8 cellular contexts compared by ENCODE assay signal in genomic region chr19:8001995-8002849, GRCh38. TPM values are rescaled to one million over a fixed set of nuclear protein-coding genes. Genes with fewer than 3 reads are reported as not detected.
DNase-seq lines count a peak whose midpoint lies in the region; ATAC-seq, FAIRE-seq and TF ChIP-seq lines count a peak whose summit lies in the region.

No MANE protein-coding gene starts in this region.

- no peaks in the 10 kb centered on the region for H3K27me3 ChIP-seq in pancreas
- no peaks in the 10 kb centered on the region for H3K27me3 ChIP-seq in thymus (ENCODE audit: control insufficient read depth, insufficient read depth)

- peak; percentile 84 for DNase-seq in NCI-H510A treated with DMSO at 0.1 percent for 48 hours (lab: John Stamatoyannopoulos, UW)
- no peak for DNase-seq in NCI-H510A (lab: John Stamatoyannopoulos, UW)
- no peak for DNase-seq in LNCaP clone FGC (ENCODE audit: low read depth)
- DNase-seq in SKM-1 treated with dmso at 0.1 percent for 144 hours (lab: John Stamatoyannopoulos, UW; ENCODE audit: unreplicated experiment), result peak; percentile 88
- peak; percentile 81 for DNase-seq in activated naive CD8-positive, alpha-beta T cell treated with anti-CD3 and anti-CD28 coated beads for 36 hours
- DNase-seq in Right ventricle myocardium superior, result peak; percentile 90
- peak; percentile 54 to 94 (median 85) for DNase-seq in pancreas

- H3K36me3 Mint-ChIP-seq in activated naive CD8-positive, alpha-beta T cell treated with anti-CD3 and anti-CD28 coated beads for 36 hours, result peaks cover 25% of the 10 kb centered on the region

- H3K9me3 Mint-ChIP-seq in activated naive CD8-positive, alpha-beta T cell treated with anti-CD3 and anti-CD28 coated beads for 36 hours, result no peaks in the 10 kb centered on the region

- peak; percentile 81 for ATAC-seq in Right ventricle myocardium superior (ENCODE audit: poor library complexity)
- ATAC-seq in pancreas, result peak; percentile 69 to 87 (median 79)

- H3K36me3 ChIP-seq in pancreas (no peaks in the 10 kb centered on the region), thymus (ENCODE audit: control insufficient read depth, insufficient read depth) (peaks cover 12% of the 10 kb centered on the region)

- no peaks in the 10 kb centered on the region for H3K27me3 Mint-ChIP-seq in activated naive CD8-positive, alpha-beta T cell treated with anti-CD3 and anti-CD28 coated beads for 36 hours

- TF ChIP-seq CTCF in LNCaP clone FGC (IDR thresholded peaks at IDR 0.05; ENCODE audit: control insufficient read depth, extremely low read depth, insufficient read depth) (peak; percentile 95), pancreas (IDR thresholded peaks at IDR 0.05) (peak; percentile 91 to 99 (median 97))

- intact Hi-C loops in Right ventricle myocardium superior (cut with DNase I) (loop anchor here (5.0 kb wide), 1 partner anchor 60 kb away; the partner anchor contains the start of gene TIMM44), pancreas (cut with DNase I) (no loop called here)

- 10% methylated on average over 27 of the region's 27 CpGs for WGBS in pancreas, 2 donors
- 16% methylated on average over 27 of the region's 27 CpGs for WGBS in thymus

- H3K27ac Mint-ChIP-seq in activated naive CD8-positive, alpha-beta T cell treated with anti-CD3 and anti-CD28 coated beads for 36 hours, result peak overlapping the region; percentile 79

- H3K4me1 ChIP-seq in pancreas, result peaks cover 6 to 39% (median 24%) of the 10 kb centered on the region in 3 donors
- peaks cover 20% of the 10 kb centered on the region for H3K4me1 ChIP-seq in thymus (ENCODE audit: control insufficient read depth, insufficient read depth, low read length)

- H3K4me1 Mint-ChIP-seq in activated naive CD8-positive, alpha-beta T cell treated with anti-CD3 and anti-CD28 coated beads for 36 hours, result peaks cover 47% of the 10 kb centered on the region

- peak overlapping the region; percentile 27 to 70 (median 50) for H3K27ac ChIP-seq in pancreas
- peak overlapping the region; percentile 65 for H3K27ac ChIP-seq in thymus (ENCODE audit: low read depth)

- H3K9me3 ChIP-seq in pancreas (no peaks in the 10 kb centered on the region), thymus (ENCODE audit: control insufficient read depth) (no peaks in the 10 kb centered on the region)

- FAIRE-seq in pancreas (lab: Jason Lieb, UNC), result no peak

- H3K4me3 ChIP-seq in LNCaP clone FGC (ENCODE audit: low read depth, low read length) (peak overlapping the region; percentile 24), pancreas (peak overlapping the region in 2 of 4 donors; percentile 8 to 26), thymus (ENCODE audit: low read length) (peak overlapping the region; percentile 36)

- peak overlapping the region; percentile 82 for H3K4me3 Mint-ChIP-seq in activated naive CD8-positive, alpha-beta T cell treated with anti-CD3 and anti-CD28 coated beads for 36 hours

RNA-seq across cellular contexts. Expression of gene ELAVL1, which starts 3.2 kb away (rescaled TPM):
- 100 to 1,000 TPM; 169 to 172 TPM for total RNA-seq in activated naive CD8-positive, alpha-beta T cell treated with anti-CD3 and anti-CD28 coated beads for 36 hours
- 49.4 TPM for total RNA-seq in Right ventricle myocardium superior
- 10 to 100 TPM; 17.9 to 38.4 (median 28.7) TPM for total RNA-seq in pancreas
- 10 to 100 TPM in 1 of 2 donors, 1 to 10 TPM in 1; 6.6 to 18.2 TPM for polyA plus RNA-seq in pancreas
- polyA plus RNA-seq in thymus, result 20.8 TPM

RNA-seq across cellular contexts. Expression of gene CCL25, which starts 50.3 kb away (rescaled TPM):
- total RNA-seq in activated naive CD8-positive, alpha-beta T cell treated with anti-CD3 and anti-CD28 coated beads for 36 hours, result 1 to 10 TPM in 1 of 2 experiments, under 1 TPM in 1; 0.30 to 1.2 TPM
- total RNA-seq in Right ventricle myocardium superior, result not detected
- not detected for total RNA-seq in pancreas
- polyA plus RNA-seq in pancreas, result under 1 TPM in 1 of 2 donors, not detected in 1; 0.19 TPM
- polyA plus RNA-seq in thymus, result 33.4 TPM

RNA-seq across cellular contexts. Expression of gene TIMM44, which starts 58.8 kb away (rescaled TPM):
- 100 to 1,000 TPM; 125 to 136 TPM for total RNA-seq in activated naive CD8-positive, alpha-beta T cell treated with anti-CD3 and anti-CD28 coated beads for 36 hours
- total RNA-seq in Right ventricle myocardium superior (116 TPM), pancreas (10 to 100 TPM; 19.8 to 51.4 (median 24.7) TPM)
- polyA plus RNA-seq in pancreas (10 to 100 TPM; 78.0 to 83.1 TPM), thymus (41.8 TPM)

Comparison
In these comparisons a context has a peak if more than half of its experiments do, and no peak if none do; other contexts are left out.
1. DNase-seq: peak in NCI-H510A treated with DMSO at 0.1 percent for 48 hours (single experiment), SKM-1 treated with dmso at 0.1 percent for 144 hours (single experiment), activated naive CD8-positive, alpha-beta T cell treated with anti-CD3 and anti-CD28 coated beads for 36 hours (single experiment), Right ventricle myocardium superior (single experiment) and pancreas (6 of 6); none in NCI-H510A (single experiment) and LNCaP clone FGC (single experiment).